Comparison of ENCODE assay signal across 44 cellular contexts in genomic region chr4:87862236-87862635, GRCh38. TPM values are rescaled to one million over a fixed set of nuclear protein-coding genes. Genes with fewer than 3 reads are reported as not detected.
"Had no signal": no experiment of that assay in that cellular context is flagged by ENCODE, and none has a peak within 500 bp of the region (broad histone marks: within the 10 kb centered on the region; RNA-seq: fewer than 3 reads in every experiment).

No MANE protein-coding gene starts in this region.

- FAIRE-seq: astrocyte, bronchial epithelial cell had no signal

- H3K9me3 ChIP-seq: adrenal gland, ascending aorta, body of pancreas, breast epithelium had no signal

- H3K4me1 Mint-ChIP-seq: activated naive CD4-positive, alpha-beta T cell treated with anti-CD3 and anti-CD28 coated beads, Interleukin-2, amount 10 ng/mL, durations not matched to agents 7 days and 5 days; activated naive CD4-positive, alpha-beta T cell treated with anti-CD3 and anti-CD28 coated beads, Interleukin-2, amount 50 U/mL, for 24 hours; activated naive CD8-positive, alpha-beta T cell treated with anti-CD3 and anti-CD28 coated beads for 36 hours; activated naive CD8-positive, alpha-beta T cell treated with anti-CD3 and anti-CD28 coated beads, Interleukin-2, amount 10 ng/mL, durations not matched to agents 7 days and 5 days; activated T-helper 17 cell treated with anti-CD3 and anti-CD28 coated beads, Interleukin-2, amount 50 U/mL, for 72 hours; brain; central memory CD8-positive, alpha-beta T cell had no signal

- H3K4me3 ChIP-seq: adrenal gland, ascending aorta, body of pancreas, breast epithelium, cardiac muscle cell had no signal

- H3K27me3 ChIP-seq: adrenal gland, ascending aorta, body of pancreas, brain microvascular endothelial cell, breast epithelium, cardiac muscle cell had no signal

- H3K36me3 Mint-ChIP-seq: activated naive CD4-positive, alpha-beta T cell treated with anti-CD3 and anti-CD28 coated beads, Interleukin-2, amount 10 ng/mL, durations not matched to agents 7 days and 5 days; activated naive CD4-positive, alpha-beta T cell treated with anti-CD3 and anti-CD28 coated beads, Interleukin-2, amount 50 U/mL, for 24 hours; activated naive CD4-positive, alpha-beta T cell treated with anti-CD3 and anti-CD28 coated beads, Interleukin-2, amount 50 U/mL, for 72 hours; activated naive CD8-positive, alpha-beta T cell; activated naive CD8-positive, alpha-beta T cell treated with anti-CD3 and anti-CD28 coated beads for 36 hours; activated naive CD8-positive, alpha-beta T cell treated with anti-CD3 and anti-CD28 coated beads, Interleukin-2, amount 10 ng/mL, durations not matched to agents 7 days and 5 days; brain had no signal

- DNase-seq: activated effector memory CD4-positive, alpha-beta T cell treated with anti-CD3 and anti-CD28 coated beads, Interleukin-2, amount 50 U/mL, for 16 hours; activated effector memory CD4-positive, alpha-beta T cell treated with Interleukin-2 at 50 U/mL for 16 hours; activated gamma-delta T cell; activated gamma-delta T cell treated with Interleukin-2 at 50 U/mL for 16 hours; activated naive CD4-positive, alpha-beta T cell; activated naive CD4-positive, alpha-beta T cell treated with anti-CD3 and anti-CD28 coated beads for 36 hours; activated naive CD4-positive, alpha-beta T cell treated with anti-CD3 and anti-CD28 coated beads, Interleukin-2, amount 10 ng/mL, durations not matched to agents 7 days and 5 days; activated naive CD4-positive, alpha-beta T cell treated with anti-CD3 and anti-CD28 coated beads, Interleukin-2, amount 50 U/mL, for 16 hours; activated naive CD4-positive, alpha-beta T cell treated with Interleukin-2 at 50 U/mL for 16 hours; activated naive CD8-positive, alpha-beta T cell treated with anti-CD3 and anti-CD28 coated beads for 36 hours; activated naive CD8-positive, alpha-beta T cell treated with anti-CD3 and anti-CD28 coated beads, Interleukin-2, amount 10 ng/mL, durations not matched to agents 7 days and 5 days; activated naive CD8-positive, alpha-beta T cell treated with anti-CD3 and anti-CD28 coated beads, Interleukin-2, amount 50 U/mL, for 24 hours; activated T-cell treated with anti-CD3 and anti-CD28 coated beads, Interleukin-2, amount 50 U/mL, for 1 hour; activated T-cell treated with anti-CD3 and anti-CD28 coated beads, Interleukin-2, amount 50 U/mL, for 24 hours; activated T-cell treated with anti-CD3 and anti-CD28 coated beads, Interleukin-2, amount 50 U/mL, for 4 hours; activated T-cell treated with anti-CD3 and anti-CD28 coated beads, Interleukin-2, amount 50 U/mL, for 48 hours; activated T-cell treated with anti-CD3 and anti-CD28 coated beads, Interleukin-2, amount 50 U/mL, for 72 hours; adrenal gland; amniotic stem cell; amygdala; anterior cingulate cortex; aorta; body of pancreas; brain microvascular endothelial cell; caudate nucleus; central memory CD4-positive, alpha-beta T cell; cerebellar nuclear complex had no signal

- H3K4me1 ChIP-seq: ascending aorta, breast epithelium had no signal

- H3K9me3 Mint-ChIP-seq: activated naive CD4-positive, alpha-beta T cell treated with anti-CD3 and anti-CD28 coated beads for 36 hours; activated naive CD4-positive, alpha-beta T cell treated with anti-CD3 and anti-CD28 coated beads, Interleukin-2, amount 10 ng/mL, durations not matched to agents 7 days and 5 days; activated naive CD4-positive, alpha-beta T cell treated with anti-CD3 and anti-CD28 coated beads, Interleukin-2, amount 50 U/mL, for 24 hours; activated naive CD4-positive, alpha-beta T cell treated with anti-CD3 and anti-CD28 coated beads, Interleukin-2, amount 50 U/mL, for 72 hours; activated naive CD8-positive, alpha-beta T cell treated with anti-CD3 and anti-CD28 coated beads for 36 hours; activated naive CD8-positive, alpha-beta T cell treated with anti-CD3 and anti-CD28 coated beads, Interleukin-2, amount 10 ng/mL, durations not matched to agents 7 days and 5 days; activated naive CD8-positive, alpha-beta T cell treated with anti-CD3 and anti-CD28 coated beads, Interleukin-2, amount 50 U/mL, for 24 hours; activated T-cell treated with anti-CD3 and anti-CD28 coated beads, Interleukin-2, amount 50 U/mL, for 24 hours; activated T-cell treated with anti-CD3 and anti-CD28 coated beads, Interleukin-2, amount 50 U/mL, for 4 hours; activated T-cell treated with anti-CD3 and anti-CD28 coated beads, Interleukin-2, amount 50 U/mL, for 72 hours; activated T-helper 1 cell treated with anti-CD3 and anti-CD28 coated beads, Interleukin-12 subunit alpha, Interleukin-12 subunit beta, Interleukin-2, Interleukin-4 antibody, amounts not matched to agents 30 ng/mL and 10 ng/mL and 1 ng/mL, durations not matched to agents 14 hours and 24 hours and 36 hours; activated T-helper 17 cell treated with anti-CD3 and anti-CD28 coated beads, Interleukin-2, amount 50 U/mL, for 72 hours; activated T-helper 2 cell treated with anti-CD3 and anti-CD28 coated beads, Interferon-gamma antibody, Interleukin-2, Interleukin-4, amounts not matched to agents 10 μg/mL and 5 μg/mL and 100 μg/mL, durations not matched to agents 14 hours and 24 hours and 36 hours; central memory CD8-positive, alpha-beta T cell had no signal

- ATAC-seq: activated naive CD4-positive, alpha-beta T cell treated with anti-CD3 and anti-CD28 coated beads, Interleukin-2, amount 50 U/mL, for 72 hours; activated naive CD8-positive, alpha-beta T cell treated with anti-CD3 and anti-CD28 coated beads, Interleukin-2, amount 50 U/mL, for 24 hours; activated T-cell treated with anti-CD3 and anti-CD28 coated beads, Interleukin-2, amount 50 U/mL, for 4 hours; activated T-cell treated with anti-CD3 and anti-CD28 coated beads, Interleukin-2, amount 50 U/mL, for 72 hours; activated T-helper 17 cell treated with anti-CD3 and anti-CD28 coated beads, Interleukin-2, amount 50 U/mL, for 72 hours; body of pancreas had no signal

- H3K27ac ChIP-seq: adrenal gland, ascending aorta, body of pancreas, brain microvascular endothelial cell, breast epithelium, cardiac muscle cell had no signal

- H3K4me3 Mint-ChIP-seq: activated naive CD4-positive, alpha-beta T cell treated with anti-CD3 and anti-CD28 coated beads for 36 hours; activated naive CD4-positive, alpha-beta T cell treated with anti-CD3 and anti-CD28 coated beads, Interleukin-2, amount 10 ng/mL, durations not matched to agents 7 days and 5 days; activated naive CD4-positive, alpha-beta T cell treated with anti-CD3 and anti-CD28 coated beads, Interleukin-2, amount 50 U/mL, for 24 hours; activated naive CD8-positive, alpha-beta T cell; activated naive CD8-positive, alpha-beta T cell treated with anti-CD3 and anti-CD28 coated beads for 36 hours; activated naive CD8-positive, alpha-beta T cell treated with anti-CD3 and anti-CD28 coated beads, Interleukin-2, amount 10 ng/mL, durations not matched to agents 7 days and 5 days; activated naive CD8-positive, alpha-beta T cell treated with anti-CD3 and anti-CD28 coated beads, Interleukin-2, amount 50 U/mL, for 24 hours; activated T-cell treated with anti-CD3 and anti-CD28 coated beads, Interleukin-2, amount 50 U/mL, for 24 hours; activated T-cell treated with anti-CD3 and anti-CD28 coated beads, Interleukin-2, amount 50 U/mL, for 4 hours; activated T-cell treated with anti-CD3 and anti-CD28 coated beads, Interleukin-2, amount 50 U/mL, for 72 hours; activated T-helper 1 cell treated with anti-CD3 and anti-CD28 coated beads, Interleukin-12 subunit alpha, Interleukin-12 subunit beta, Interleukin-2, Interleukin-4 antibody, amounts not matched to agents 30 ng/mL and 10 ng/mL and 1 ng/mL, durations not matched to agents 14 hours and 24 hours and 36 hours; activated T-helper 17 cell treated with anti-CD3 and anti-CD28 coated beads, Interleukin-2, amount 50 U/mL, for 72 hours; brain; central memory CD8-positive, alpha-beta T cell had no signal

- H3K27ac Mint-ChIP-seq: activated naive CD4-positive, alpha-beta T cell treated with anti-CD3 and anti-CD28 coated beads for 36 hours; activated naive CD4-positive, alpha-beta T cell treated with anti-CD3 and anti-CD28 coated beads, Interleukin-2, amount 10 ng/mL, durations not matched to agents 7 days and 5 days; activated naive CD4-positive, alpha-beta T cell treated with anti-CD3 and anti-CD28 coated beads, Interleukin-2, amount 50 U/mL, for 24 hours; activated naive CD4-positive, alpha-beta T cell treated with anti-CD3 and anti-CD28 coated beads, Interleukin-2, amount 50 U/mL, for 72 hours; activated naive CD8-positive, alpha-beta T cell; activated naive CD8-positive, alpha-beta T cell treated with anti-CD3 and anti-CD28 coated beads for 36 hours; activated naive CD8-positive, alpha-beta T cell treated with anti-CD3 and anti-CD28 coated beads, Interleukin-2, amount 10 ng/mL, durations not matched to agents 7 days and 5 days; activated naive CD8-positive, alpha-beta T cell treated with anti-CD3 and anti-CD28 coated beads, Interleukin-2, amount 50 U/mL, for 24 hours; activated T-cell treated with anti-CD3 and anti-CD28 coated beads, Interleukin-2, amount 50 U/mL, for 24 hours; activated T-cell treated with anti-CD3 and anti-CD28 coated beads, Interleukin-2, amount 50 U/mL, for 72 hours; activated T-helper 1 cell treated with anti-CD3 and anti-CD28 coated beads, Interleukin-12 subunit alpha, Interleukin-12 subunit beta, Interleukin-2, Interleukin-4 antibody, amounts not matched to agents 30 ng/mL and 10 ng/mL and 1 ng/mL, durations not matched to agents 14 hours and 24 hours and 36 hours; activated T-helper 17 cell treated with anti-CD3 and anti-CD28 coated beads, Interleukin-2, amount 50 U/mL, for 72 hours; activated T-helper 2 cell treated with anti-CD3 and anti-CD28 coated beads, Interferon-gamma antibody, Interleukin-2, Interleukin-4, amounts not matched to agents 10 μg/mL and 5 μg/mL and 100 μg/mL, durations not matched to agents 14 hours and 24 hours and 36 hours; brain had no signal

- H3K36me3 ChIP-seq: adrenal gland, ascending aorta, brain microvascular endothelial cell, breast epithelium, cardiac muscle cell had no signal

RNA-seq across cellular contexts. Expression of gene MEPE, which starts 29.5 kb away (rescaled TPM):
- total RNA-seq: activated naive CD4-positive, alpha-beta T cell treated with anti-CD3 and anti-CD28 coated beads for 36 hours; activated naive CD4-positive, alpha-beta T cell treated with anti-CD3 and anti-CD28 coated beads, Interleukin-2, amount 50 U/mL, for 72 hours; activated naive CD8-positive, alpha-beta T cell treated with anti-CD3 and anti-CD28 coated beads for 36 hours; activated naive CD8-positive, alpha-beta T cell treated with anti-CD3 and anti-CD28 coated beads, Interleukin-2, amount 10 ng/mL, durations not matched to agents 7 days and 5 days; activated T-cell treated with anti-CD3 and anti-CD28 coated beads, Interleukin-2, amount 50 U/mL, for 4 hours; activated T-cell treated with anti-CD3 and anti-CD28 coated beads, Interleukin-2, amount 50 U/mL, for 72 hours; activated T-helper 1 cell treated with anti-CD3 and anti-CD28 coated beads, Interleukin-12 subunit alpha, Interleukin-12 subunit beta, Interleukin-2, Interleukin-4 antibody, amounts not matched to agents 30 ng/mL and 10 ng/mL and 1 ng/mL, durations not matched to agents 14 hours and 24 hours and 36 hours; activated T-helper 17 cell treated with anti-CD3 and anti-CD28 coated beads, Interleukin-2, amount 50 U/mL, for 72 hours; activated T-helper 2 cell treated with anti-CD3 and anti-CD28 coated beads, Interferon-gamma antibody, Interleukin-2, Interleukin-4, amounts not matched to agents 10 μg/mL and 5 μg/mL and 100 μg/mL, durations not matched to agents 14 hours and 24 hours and 36 hours; adrenal gland; aorta; ascending aorta; astrocyte; body of pancreas; breast epithelium; bronchial epithelial cell; cardiac muscle cell; cardiac septum; cerebellum; chondrocyte had no signal
- polyA plus RNA-seq: adipose tissue, adrenal gland, aorta, cardiac muscle cell had no signal
